ENCODE assay signal across 8 cellular contexts in genomic region chr17:74972973-74973328, GRCh38. TPM values are rescaled to one million over a fixed set of nuclear protein-coding genes. Genes with fewer than 3 reads are reported as not detected.
A peak's percentile ranks its signal among the peaks of the same experiment; 100 is the strongest.
DNase-seq lines count a peak whose midpoint lies in the region; ATAC-seq lines count a peak whose summit lies in the region.

No MANE protein-coding gene starts in this region.

- H3K9me3 ChIP-seq in ES-I3 (ENCODE audit: control insufficient read depth, insufficient read depth, low read length) (no peaks in the 10 kb centered on the region), T-helper 17 cell (ENCODE audit: control insufficient read depth, low read length, poor library complexity, severe bottlenecking) (no peaks in the 10 kb centered on the region), right cardiac atrium (ENCODE audit: control insufficient read depth, low read length) (no peaks in the 10 kb centered on the region), skeletal muscle satellite cell (replicated peaks; ENCODE audit: low read length) (no peaks in the 10 kb centered on the region)

- H3K4me1 ChIP-seq in ES-I3 (ENCODE audit: insufficient read depth, low read length) (0 out of 2 replicates have a peak, but pooled peaks cover 4% of the 10 kb centered on the region), right cardiac atrium (ENCODE audit: control insufficient read depth, insufficient read depth, low read length) (no peaks in the 10 kb centered on the region), skeletal muscle satellite cell (ENCODE audit: control insufficient read depth, insufficient read depth, low read length) (peaks cover 7% of the 10 kb centered on the region)

- 15% methylated on average over 17 of the region's 17 CpGs for WGBS in right cardiac atrium

- peaks cover 11% of the 10 kb centered on the region for H3K27me3 Mint-ChIP-seq in T-helper 17 cell

- no peak overlapping the region for H3K27ac ChIP-seq in right cardiac atrium (ENCODE audit: low read length)

- H3K27me3 ChIP-seq in right cardiac atrium (ENCODE audit: control insufficient read depth, insufficient read depth) (no peaks in the 10 kb centered on the region), skeletal muscle satellite cell (ENCODE audit: control insufficient read depth, insufficient read depth, low read length) (peaks cover 34% of the 10 kb centered on the region)

- H3K9ac ChIP-seq in ES-I3 (ENCODE audit: low read depth, low read length) (peak overlapping the region; percentile 39), skeletal muscle satellite cell (ENCODE audit: low read depth, low read length) (no peak overlapping the region)

- no peak for DNase-seq in T-helper 17 cell
- no peak for DNase-seq in right cardiac atrium
- no peak for DNase-seq in DMS153 treated with DMSO at 0.1 percent for 48 hours (lab: John Stamatoyannopoulos, UW; ENCODE audit: unreplicated experiment)
- no peak for DNase-seq in stimulated activated CD4-positive, alpha-beta T cell treated with anti-CD3 and anti-CD28 coated beads, Interleukin-12 subunit alpha, Interleukin-12 subunit beta, amount 100 ng/mL, for 4 hours
- no peak for DNase-seq in NCI-H2081 (lab: John Stamatoyannopoulos, UW)
- no peak for DNase-seq in dedifferentiated amniotic fluid mesenchymal stem cell (ENCODE audit: extremely low spot score)

- H3K36me3 ChIP-seq in ES-I3 (ENCODE audit: insufficient read depth, low read length) = no peaks in the 10 kb centered on the region
- no peaks in the 10 kb centered on the region for H3K36me3 ChIP-seq in skeletal muscle satellite cell (ENCODE audit: insufficient read depth, low read length)

- H3K4me3 ChIP-seq in right cardiac atrium (ENCODE audit: low read length) (peak overlapping the region; percentile 67), skeletal muscle satellite cell (ENCODE audit: low read length) (peak overlapping the region; percentile 28)

- intact Hi-C loops in right cardiac atrium (cut with DNase I) = no loop called here

- peaks cover 2% of the 10 kb centered on the region for H3K36me3 Mint-ChIP-seq in T-helper 17 cell (ENCODE audit: low read depth)

- H3K4me3 Mint-ChIP-seq in T-helper 17 cell = peak overlapping the region; percentile 93

- peaks cover 6% of the 10 kb centered on the region for H3K4me1 Mint-ChIP-seq in T-helper 17 cell

- H3K27ac Mint-ChIP-seq in T-helper 17 cell = no peak overlapping the region

- H3K4me2 ChIP-seq in skeletal muscle satellite cell (ENCODE audit: low read length) = peak overlapping the region; percentile 80

- ATAC-seq in T-helper 17 cell (no peak), right cardiac atrium (no peak)

RNA-seq across cellular contexts. Expression of gene HID1, which starts 0.4 kb away (rescaled TPM):
- total RNA-seq in T-helper 17 cell = 10 to 100 TPM; 10.6 to 14.9 TPM
- total RNA-seq in right cardiac atrium = 10 to 100 TPM in 2 of 4 donors, 1 to 10 TPM in 2; 6.5 to 11.9 (median 10.1) TPM
- polyA plus RNA-seq in right cardiac atrium = 12.0 TPM
- total RNA-seq in skeletal muscle satellite cell (2012; rRNA removed) = under 0.01 and 1.1 TPM in 2 replicates

RNA-seq across cellular contexts. Expression of gene CDR2L, which starts 14.5 kb away (rescaled TPM):
- total RNA-seq in T-helper 17 cell = under 1 TPM in 1 of 2 donors, not detected in 1; 0.86 TPM
- total RNA-seq in right cardiac atrium = 10 to 100 TPM; 11.0 to 17.5 (median 14.2) TPM
- 13.8 TPM for polyA plus RNA-seq in right cardiac atrium
- total RNA-seq in skeletal muscle satellite cell (2012; rRNA removed) = 17.5 and 21.8 TPM in 2 replicates

RNA-seq across cellular contexts. Expression of gene OTOP3, which starts 37.3 kb away (rescaled TPM):
- total RNA-seq in T-helper 17 cell (not detected), right cardiac atrium (not detected)
- polyA plus RNA-seq in right cardiac atrium = not detected
- not detected in 2 replicates for total RNA-seq in skeletal muscle satellite cell (2012; rRNA removed)

RNA-seq across cellular contexts. Expression of gene MRPL58, which starts 39.5 kb away (rescaled TPM):
- total RNA-seq in T-helper 17 cell (10 to 100 TPM; 13.7 to 19.1 TPM), right cardiac atrium (10 to 100 TPM; 35.1 to 44.6 (median 37.3) TPM)
- 62.6 TPM for polyA plus RNA-seq in right cardiac atrium
- 36.7 and 49.9 TPM in 2 replicates for total RNA-seq in skeletal muscle satellite cell (2012; rRNA removed)

RNA-seq across cellular contexts. Expression of gene OTOP2, which starts 48.9 kb away (rescaled TPM):
- total RNA-seq in T-helper 17 cell (not detected), right cardiac atrium (not detected)
- not detected for polyA plus RNA-seq in right cardiac atrium
- total RNA-seq in skeletal muscle satellite cell (2012; rRNA removed) = not detected in 2 replicates

Comparison
In these comparisons a context has a peak if more than half of its experiments do, and no peak if none do; other contexts are left out.
1. RNA of gene CDR2L, which starts 14.5 kb away (total RNA-seq): 11.0 to 17.5 TPM in right cardiac atrium; 0.86 TPM in T-helper 17 cell; every median in the first group is over 4 times any median in the second.